ENCODE assay signal across 18 cellular contexts in the genomic region with DNA sequence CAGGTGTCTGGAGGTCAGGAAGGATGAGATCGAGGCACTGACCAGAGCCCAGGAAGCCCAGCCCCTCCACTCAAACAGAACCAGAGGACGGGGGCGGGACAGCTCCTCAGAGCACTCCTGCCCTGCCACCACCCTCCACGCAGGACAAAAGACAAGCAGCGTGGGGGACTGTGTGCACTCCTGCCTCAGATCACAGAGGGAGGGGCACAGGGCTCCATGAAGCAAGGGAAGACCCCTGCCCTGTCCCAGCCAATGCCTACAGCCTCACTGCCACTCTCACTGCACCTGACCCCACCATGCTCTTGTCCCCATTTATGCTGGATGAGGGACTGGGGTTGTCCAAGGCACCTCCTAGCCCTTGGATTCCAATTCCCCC.
DNase-seq lines count a peak whose midpoint lies in the region; ATAC-seq, FAIRE-seq and TF ChIP-seq lines count a peak whose summit lies in the region.
"Had no signal": no experiment of that assay in that cellular context is flagged by ENCODE, and none has a peak within 500 bp of the region (broad histone marks: within the 10 kb centered on the region; RNA-seq: fewer than 3 reads in every experiment).

No MANE protein-coding gene starts in this region.

- DNase-seq in activated T-cell treated with anti-CD3 and anti-CD28 coated beads, Interleukin-2, amount 50 U/mL, for 4 hours: no peak
- DNase-seq in activated T-cell treated with anti-CD3 and anti-CD28 coated beads for 4 hours: no peak
- DNase-seq in bronchial epithelial cell (ENCODE audit: low read depth): no peak
- peak; percentile 56 for DNase-seq in sigmoid colon
- DNase-seq in stimulated activated CD4-positive, alpha-beta T cell treated with anti-CD3 and anti-CD28 coated beads, Interleukin-2, amount 100 ng/mL, for 24 hours: no peak
- no peak for DNase-seq in midbrain (lab: John Stamatoyannopoulos, UW)
- DNase-seq in HAP-1 (ENCODE audit: low spot score in 2 of 2): no peak
- DNase-seq: activated CD4-positive, CD25-positive, alpha-beta regulatory T cell treated with anti-CD3 and anti-CD28 coated beads, Interleukin-2, amount 50 U/mL, for 72 hours; cortex of kidney; Karpas-422; lower lobe of right lung; NCI-H1417 treated with DMSO at 0.1 percent for 48 hours; RPMI8226 had no signal

- no peaks in the 10 kb centered on the region for H3K9me3 ChIP-seq in sigmoid colon
- no peaks in the 10 kb centered on the region for H3K9me3 ChIP-seq in HAP-1
- H3K9me3 ChIP-seq: gastroesophageal sphincter, lower lobe of right lung had no signal

- peak; percentile 43 for FAIRE-seq in bronchial epithelial cell (lab: Jason Lieb, UNC)
- FAIRE-seq: D721Med had no signal

- no peaks in the 10 kb centered on the region for H3K27me3 Mint-ChIP-seq in activated T-cell treated with anti-CD3 and anti-CD28 coated beads, Interleukin-2, amount 50 U/mL, for 4 hours (ENCODE audit: low read depth)

- TF ChIP-seq EP300 in sigmoid colon (IDR thresholded peaks at IDR 0.05): no peak

- no peak for TF ChIP-seq POLR2A in sigmoid colon (IDR thresholded peaks at IDR 0.05)

- TF ChIP-seq CTCF in LNCAP (IDR thresholded peaks at IDR 0.05) (0 out of 2 replicates have a peak, but pooled peaks have one; percentile 12), bronchial epithelial cell (IDR thresholded peaks at IDR 0.05; ENCODE audit: insufficient read depth, low read length, severe bottlenecking) (no peak), sigmoid colon (IDR thresholded peaks at IDR 0.05) (no peak)

- H3K4me1 ChIP-seq in sigmoid colon (peaks cover 0 to 68% (median 55%) of the 10 kb centered on the region in 4 donors), HAP-1 (peaks cover 4% of the 10 kb centered on the region)
- H3K4me1 ChIP-seq: lower lobe of right lung had no signal

- peak overlapping the region; percentile 33 for H3K4me3 Mint-ChIP-seq in activated T-cell treated with anti-CD3 and anti-CD28 coated beads, Interleukin-2, amount 50 U/mL, for 4 hours
- H3K4me3 Mint-ChIP-seq: activated T-cell treated with anti-CD3 and anti-CD28 coated beads, Interleukin-2, amount 50 U/mL, for 72 hours; natural killer cell treated with Interleukin-12 subunit alpha and Interleukin-12 subunit beta and Interleukin-15 and Interleukin-18, amount 100 ng/mL, for 72 hours had no signal

- H3K27ac ChIP-seq in sigmoid colon: peak overlapping the region in 1 of 4 donors; percentile 60
- H3K27ac ChIP-seq: lower lobe of right lung had no signal

- 66 to 72% methylated on average over 5 of the region's 5 CpGs for WGBS in sigmoid colon, 2 donors

- intact Hi-C loops in sigmoid colon (cut with DNase I): no loop called here

- H3K36me3 Mint-ChIP-seq in activated T-cell treated with anti-CD3 and anti-CD28 coated beads, Interleukin-2, amount 50 U/mL, for 4 hours (ENCODE audit: insufficient read depth): peaks cover 13% of the 10 kb centered on the region
- H3K36me3 Mint-ChIP-seq: natural killer cell treated with Interleukin-12 subunit alpha and Interleukin-12 subunit beta and Interleukin-15 and Interleukin-18, amount 100 ng/mL, for 72 hours had no signal

- no peaks in the 10 kb centered on the region for H3K9me3 Mint-ChIP-seq in activated T-cell treated with anti-CD3 and anti-CD28 coated beads, Interleukin-2, amount 50 U/mL, for 4 hours
- H3K9me3 Mint-ChIP-seq: activated T-cell treated with anti-CD3 and anti-CD28 coated beads, Interleukin-2, amount 50 U/mL, for 72 hours; natural killer cell treated with Interleukin-12 subunit alpha and Interleukin-12 subunit beta and Interleukin-15 and Interleukin-18, amount 100 ng/mL, for 72 hours had no signal

- H3K36me3 ChIP-seq in bronchial epithelial cell (ENCODE audit: control insufficient read depth, insufficient read depth, low read length): peaks cover 41% of the 10 kb centered on the region
- peaks cover 3 to 81% (median 34%) of the 10 kb centered on the region in 4 donors for H3K36me3 ChIP-seq in sigmoid colon
- H3K36me3 ChIP-seq in HAP-1 (replicated peaks): peaks cover 8% of the 10 kb centered on the region

- H3K4me3 ChIP-seq in bronchial epithelial cell (ENCODE audit: low read depth, low read length): no peak overlapping the region
- H3K4me3 ChIP-seq in sigmoid colon: no peak overlapping the region
- H3K4me3 ChIP-seq in HAP-1: no peak overlapping the region
- H3K4me3 ChIP-seq: gastroesophageal sphincter, lower lobe of right lung had no signal

- H3K27me3 ChIP-seq in bronchial epithelial cell (ENCODE audit: control insufficient read depth, insufficient read depth, low read length): no peaks in the 10 kb centered on the region
- no peaks in the 10 kb centered on the region for H3K27me3 ChIP-seq in sigmoid colon
- H3K27me3 ChIP-seq in HAP-1 (ENCODE audit: low read depth): no peaks in the 10 kb centered on the region
- H3K27me3 ChIP-seq: gastroesophageal sphincter had no signal

- in situ Hi-C loops in HAP-1 (cut with MboI; ENCODE audit: low sequenced_read_pairs): no loop called here

- peaks cover 26% of the 10 kb centered on the region for H3K4me1 Mint-ChIP-seq in activated T-cell treated with anti-CD3 and anti-CD28 coated beads, Interleukin-2, amount 50 U/mL, for 4 hours (ENCODE audit: low read depth)

- ATAC-seq in activated T-cell treated with anti-CD3 and anti-CD28 coated beads, Interleukin-2, amount 50 U/mL, for 4 hours: peak; percentile 2 to 28
- ATAC-seq: gastroesophageal sphincter; lower lobe of right lung; natural killer cell treated with Interleukin-12 subunit alpha and Interleukin-12 subunit beta and Interleukin-15 and Interleukin-18, amount 100 ng/mL, for 72 hours had no signal
